In the genomic region with DNA sequence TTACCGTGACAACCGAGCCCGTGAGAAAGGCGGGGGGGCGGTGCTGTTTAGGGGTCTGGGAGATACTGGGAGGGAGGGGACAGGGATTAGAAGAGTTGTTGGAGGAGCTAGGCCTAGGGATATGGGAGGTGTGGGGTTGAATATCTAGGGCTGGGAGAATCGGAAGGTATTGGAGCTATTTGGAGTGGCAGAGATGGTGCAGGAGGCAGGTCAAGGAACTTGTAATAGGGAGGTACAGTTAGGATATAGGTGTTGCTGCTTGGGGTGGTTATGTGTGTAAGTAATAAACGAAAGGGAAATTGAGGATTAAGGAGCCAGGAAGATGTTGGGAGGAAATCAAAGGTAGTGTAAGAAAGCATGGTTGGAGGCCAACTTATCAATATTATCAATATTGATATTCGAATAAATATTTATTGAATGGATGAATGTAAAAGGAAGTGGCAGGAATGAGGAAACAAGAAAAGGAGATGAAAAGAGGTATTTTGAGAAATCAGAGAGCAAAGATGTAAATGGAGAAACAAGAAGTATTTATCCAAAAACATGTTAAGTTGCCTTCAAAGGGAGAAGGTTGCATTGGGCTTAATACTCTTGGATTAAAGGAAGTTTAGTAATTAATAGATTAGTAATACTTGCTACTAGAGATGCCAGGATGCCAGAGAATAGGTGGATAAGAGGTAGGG, we compare ENCODE assay signal across 8 cellular contexts. TPM values are rescaled to one million over a fixed set of nuclear protein-coding genes. Genes with fewer than 3 reads are reported as not detected.
DNase-seq lines count a peak whose midpoint lies in the region; ATAC-seq and TF ChIP-seq lines count a peak whose summit lies in the region.

No MANE protein-coding gene starts in this region.

- TF ChIP-seq CTCF in adrenal gland (IDR thresholded peaks at IDR 0.05) (no peak), tibial artery (IDR thresholded peaks at IDR 0.05) (no peak)

- no peak for TF ChIP-seq POLR2A in adrenal gland (IDR thresholded peaks at IDR 0.05)

- no peaks in the 10 kb centered on the region for H3K9me3 ChIP-seq in adrenal gland (replicated peaks in 1 of 3)
- no peaks in the 10 kb centered on the region for H3K9me3 ChIP-seq in tibial artery

- H3K27ac Mint-ChIP-seq in activated T-cell treated with anti-CD3 and anti-CD28 coated beads, Interleukin-2, amount 50 U/mL, for 24 hours, result peak overlapping the region; percentile 98

- H3K27ac ChIP-seq in adrenal gland (peak overlapping the region in 4 of 5 donors; percentile 68 to 96 (median 85)), layer of hippocampus (ENCODE audit: low read depth, low read length) (peak overlapping the region; percentile 89), tibial artery (peak overlapping the region; percentile 83 to 84)

- peak overlapping the region; percentile 92 for H3K4me3 Mint-ChIP-seq in activated T-cell treated with anti-CD3 and anti-CD28 coated beads, Interleukin-2, amount 50 U/mL, for 24 hours

- peaks cover 73% of the 10 kb centered on the region for H3K36me3 Mint-ChIP-seq in activated T-cell treated with anti-CD3 and anti-CD28 coated beads, Interleukin-2, amount 50 U/mL, for 24 hours (ENCODE audit: low read depth)

- peak overlapping the region in 2 of 4 donors; percentile 78 to 87 for H3K4me3 ChIP-seq in adrenal gland
- H3K4me3 ChIP-seq in tibial artery, result peak overlapping the region; percentile 62 to 79

- H3K27me3 Mint-ChIP-seq in activated T-cell treated with anti-CD3 and anti-CD28 coated beads, Interleukin-2, amount 50 U/mL, for 24 hours, result peaks cover 23% of the 10 kb centered on the region

- intact Hi-C loops in adrenal gland (cut with DNase I) (no loop called here), tibial artery (cut with DNase I; ENCODE audit: low total_unique reads) (loop anchor here (5.0 kb wide), 1 partner anchor 35 kb away; no protein-coding TSS in a partner anchor)

- H3K36me3 ChIP-seq in adrenal gland (replicated peaks in 1 of 2) (peaks cover 0 to 15% of the 10 kb centered on the region in 2 donors), tibial artery (peaks cover 0 to 33% (median 17%) of the 10 kb centered on the region in 3 donors)

- H3K27me3 ChIP-seq in adrenal gland (no peaks in the 10 kb centered on the region), layer of hippocampus (ENCODE audit: control insufficient read depth, insufficient read depth, low read length) (peaks cover 3% of the 10 kb centered on the region), tibial artery (peaks cover 0 to 27% of the 10 kb centered on the region in 2 donors)

- DNase-seq in activated T-cell treated with anti-CD3 and anti-CD28 coated beads, Interleukin-2, amount 50 U/mL, for 24 hours, result no peak
- no peak for DNase-seq in activated T-cell treated with anti-CD3 and anti-CD28 coated beads, Interleukin-2, amount 50 U/mL, for 1 hour
- no peak for DNase-seq in adrenal gland
- no peak for DNase-seq in tibial artery
- DNase-seq in stimulated activated naive CD4-positive, alpha-beta T cell treated with Interleukin-2 at 50 U/mL for 16 hours (lab: John Stamatoyannopoulos, UW), result no peak

- H3K4me1 ChIP-seq in adrenal gland (replicated peaks in 1 of 2) (peaks cover 11 to 44% of the 10 kb centered on the region in 2 donors), tibial artery (peaks cover 0 to 33% (median 22%) of the 10 kb centered on the region in 4 donors)

- ATAC-seq in GM18873 (IDR thresholded peaks at IDR 0.05; ENCODE audit: low FRiP score, unreplicated experiment) (no peak), HG03139 (IDR thresholded peaks at IDR 0.05; ENCODE audit: unreplicated experiment) (no peak)

- peaks cover 57% of the 10 kb centered on the region for H3K4me1 Mint-ChIP-seq in activated T-cell treated with anti-CD3 and anti-CD28 coated beads, Interleukin-2, amount 50 U/mL, for 24 hours (ENCODE audit: low read depth)

- peaks cover 6% of the 10 kb centered on the region for H3K9me3 Mint-ChIP-seq in activated T-cell treated with anti-CD3 and anti-CD28 coated beads, Interleukin-2, amount 50 U/mL, for 24 hours

- 10 to 14% (median 12%) methylated on average over 8 of the region's 8 CpGs for WGBS in adrenal gland, 4 donors

RNA-seq across cellular contexts. Expression of a gene that starts 0.6 kb away (rescaled TPM):
- total RNA-seq in adrenal gland, result 10 to 100 TPM; 36.8 to 70.7 (median 52.4) TPM
- 10 to 100 TPM; 34.7 to 97.7 (median 43.4) TPM for polyA plus RNA-seq in adrenal gland

RNA-seq across cellular contexts. Expression of a gene that starts 6.5 kb away (rescaled TPM):
- 10 to 100 TPM in 7 of 8 donors, 1 to 10 TPM in 1; 6.8 to 75.1 (median 32.4) TPM for total RNA-seq in adrenal gland
- 10 to 100 TPM; 24.7 to 53.8 (median 29.2) TPM for polyA plus RNA-seq in adrenal gland

RNA-seq across cellular contexts. Expression of a gene that starts 8.0 kb away (rescaled TPM):
- 1 to 10 TPM in 3 of 8 donors, under 1 TPM in 3, not detected in 2; 0.11 to 1.7 (median 0.96) TPM for total RNA-seq in adrenal gland
- under 1 TPM; 0.17 to 0.51 (median 0.48) TPM for polyA plus RNA-seq in adrenal gland

RNA-seq across cellular contexts. Expression of a gene that starts 45.3 kb away (rescaled TPM):
- under 1 TPM in 2 of 8 donors, not detected in 6; 0.19 TPM for total RNA-seq in adrenal gland
- under 1 TPM in 2 of 3 donors, not detected in 1; 0.13 to 0.80 TPM for polyA plus RNA-seq in adrenal gland
